9 cellular contexts compared by ENCODE assay signal in the genomic region with DNA sequence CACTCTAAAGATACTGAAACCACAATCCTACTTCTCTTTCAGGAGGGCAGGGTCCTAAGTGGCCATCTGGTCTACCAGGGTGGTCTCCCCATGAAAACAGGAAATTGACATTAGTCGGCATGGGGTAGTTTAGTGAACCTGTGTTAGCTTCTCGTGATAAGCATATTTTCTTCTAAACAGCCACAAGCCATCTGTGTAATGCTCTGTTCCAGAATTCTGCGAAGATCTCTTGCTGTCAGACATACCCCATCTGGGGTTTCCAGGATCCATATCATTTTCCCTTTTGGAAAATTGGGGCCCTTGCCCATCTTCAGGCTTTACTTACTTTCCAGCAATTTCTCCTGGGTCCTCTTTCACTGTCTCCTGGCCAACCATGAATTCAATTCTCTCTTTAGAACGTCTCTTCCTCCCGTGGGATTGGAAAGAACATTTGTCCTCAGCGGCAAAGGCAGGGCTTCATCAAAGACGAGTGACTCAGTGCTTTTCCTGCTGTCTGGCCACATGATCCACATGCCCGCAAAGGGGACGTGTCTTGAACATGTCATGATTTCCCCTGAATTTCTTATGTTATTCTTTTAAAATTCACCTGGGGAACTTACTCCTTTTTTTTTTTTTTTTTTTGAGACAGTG. TPM values are rescaled to one million over a fixed set of nuclear protein-coding genes. Genes with fewer than 3 reads are reported as not detected.
DNase-seq lines count a peak whose midpoint lies in the region; ATAC-seq, FAIRE-seq and TF ChIP-seq lines count a peak whose summit lies in the region.
"Had no signal": no experiment of that assay in that cellular context is flagged by ENCODE, and none has a peak within 500 bp of the region (broad histone marks: within the 10 kb centered on the region; RNA-seq: fewer than 3 reads in every experiment).

No MANE protein-coding gene starts in this region.

- ATAC-seq in PC-3 (peak; percentile 59), pancreas (peak in 3 of 4 donors; percentile 44 to 55 (median 44))

- TF ChIP-seq CTCF in PC-3 (conservative IDR thresholded peaks at IDR 0.05; ENCODE audit: low read depth, low read length) (no peak), dorsolateral prefrontal cortex (IDR thresholded peaks at IDR 0.05 in 54 of 56, conservative IDR thresholded peaks at IDR 0.05 in 2 of 56; ENCODE audit: low read depth in 1 of 56, partially characterized antibody in 56 of 56) (no peak), pancreas (IDR thresholded peaks at IDR 0.05) (no peak), endothelial cell (IDR thresholded peaks at IDR 0.05; ENCODE audit: unreplicated experiment) (no peak)

- H3K4me1 Mint-ChIP-seq in endothelial cell (ENCODE audit: unreplicated experiment) = no peaks in the 10 kb centered on the region

- no peaks in the 10 kb centered on the region for H3K36me3 Mint-ChIP-seq in endothelial cell (ENCODE audit: low read depth, unreplicated experiment)
- H3K36me3 Mint-ChIP-seq: naive B cell had no signal

- no peak overlapping the region for H3K9ac ChIP-seq in PC-3 (ENCODE audit: low read length)

- CTCF ChIA-PET in PC-3 (lab: Charles Lee) = no interaction called here

- H3K27ac Mint-ChIP-seq in endothelial cell (ENCODE audit: unreplicated experiment) = no peak overlapping the region

- peak; percentile 76 for DNase-seq in COLO829 (ENCODE audit: low spot score)
- peak; percentile 58 for DNase-seq in PC-3
- peak in 6 of 10 donors; percentile 31 to 77 (median 61) for DNase-seq in dorsolateral prefrontal cortex
- DNase-seq in pancreas = peak in 1 of 6 donors; percentile 6
- no peak for DNase-seq in cortex of kidney (lab: John Stamatoyannopoulos, UW)
- no peak for DNase-seq in effector CD4-positive, alpha-beta T cell
- DNase-seq in endothelial cell (ENCODE audit: low spot score) = no peak
- no peak for DNase-seq in AML-193 (lab: John Stamatoyannopoulos, UW)
- DNase-seq: naive B cell had no signal

- H3K4me1 ChIP-seq in PC-3 (ENCODE audit: insufficient read depth, low read length) (peaks cover 20% of the 10 kb centered on the region), pancreas (peaks cover 0 to 2% (median 0%) of the 10 kb centered on the region in 3 donors)

- peak overlapping the region; percentile 32; the same call in 1 of the 2 replicates for H3K4me2 ChIP-seq in PC-3 (ENCODE audit: low read length)

- H3F3A ChIP-seq in PC-3 (ENCODE audit: low read length, unreplicated experiment) = no peaks in the 10 kb centered on the region

- H3K27me3 ChIP-seq in PC-3 (ENCODE audit: low read length) (no peaks in the 10 kb centered on the region), dorsolateral prefrontal cortex (no peaks in the 10 kb centered on the region), pancreas (no peaks in the 10 kb centered on the region)

- WGBS in pancreas, 2 donors = 67 to 82% methylated on average over 9 of the region's 9 CpGs

- intact Hi-C loops in PC-3 (cut with micrococcal nuclease) = no loop called here
- intact Hi-C loops in dorsolateral prefrontal cortex (cut with DNase I) = no loop called here
- intact Hi-C loops in pancreas (cut with DNase I) = no loop called here

- BruUV-seq in PC-3 (replicated peaks; lab: Mats Ljungman, UMichigan) = no TSS peak

- no peak for FAIRE-seq in pancreas (lab: Jason Lieb, UNC)

- POLR2A ChIA-PET in PC-3 (lab: Charles Lee; ENCODE audit: unreplicated experiment) = no interaction called here

- H3K27me3 Mint-ChIP-seq in endothelial cell (ENCODE audit: unreplicated experiment) = peaks cover 2% of the 10 kb centered on the region

- H4K20me1 ChIP-seq in PC-3 (ENCODE audit: low read length) = no peaks in the 10 kb centered on the region

- H3K4me3 Mint-ChIP-seq in endothelial cell (ENCODE audit: unreplicated experiment) = no peak overlapping the region

- no peaks in the 10 kb centered on the region for H3K9me3 Mint-ChIP-seq in endothelial cell (ENCODE audit: unreplicated experiment)

- no peak overlapping the region for H2AFZ ChIP-seq in PC-3 (ENCODE audit: low read length)

- no peak overlapping the region for H3K4me3 ChIP-seq in PC-3 (ENCODE audit: low read length)
- peak overlapping the region in 3 of 59 donors; percentile 7 to 23 (median 8) for H3K4me3 ChIP-seq in dorsolateral prefrontal cortex
- H3K4me3 ChIP-seq in pancreas = no peak overlapping the region

- H3K9me3 ChIP-seq in PC-3 (ENCODE audit: low read length) (no peaks in the 10 kb centered on the region), pancreas (no peaks in the 10 kb centered on the region)

- H3K27ac ChIP-seq in PC-3 (ENCODE audit: low read length) (no peak overlapping the region), dorsolateral prefrontal cortex (peak overlapping the region in 44 of 59 donors; percentile 1 to 81 (median 56)), pancreas (no peak overlapping the region)

- H3K9me2 ChIP-seq in PC-3 (replicated peaks; ENCODE audit: low read length) = no peaks in the 10 kb centered on the region

- no peaks in the 10 kb centered on the region for H3K79me2 ChIP-seq in PC-3 (ENCODE audit: low read length)

- H3K36me3 ChIP-seq in PC-3 (ENCODE audit: low read depth, low read length) (no peaks in the 10 kb centered on the region), pancreas (no peaks in the 10 kb centered on the region)

RNA-seq across cellular contexts. Expression of a gene that starts 21.4 kb away (rescaled TPM):
- total RNA-seq in PC-3 (2014; rRNA removed) (117 and 218 TPM in 2 replicates), dorsolateral prefrontal cortex (100 to 1,000 TPM; 202 to 379 (median 273) TPM), pancreas (100 to 1,000 TPM in 3 of 6 donors, 10 to 100 TPM in 3; 97.7 to 148 (median 101) TPM), endothelial cell (ENCODE audit: unreplicated experiment) (132 TPM)
- 10 to 100 TPM; 49.6 to 91.6 TPM for polyA plus RNA-seq in pancreas

Comparison
In these comparisons a context has a peak if more than half of its experiments do, and no peak if none do; other contexts are left out.
1. DNase-seq: peak in COLO829 (single experiment), PC-3 (single experiment) and dorsolateral prefrontal cortex (6 of 10); none in cortex of kidney (single experiment), effector CD4-positive, alpha-beta T cell (single experiment), endothelial cell (single experiment) and AML-193 (0 of 2).
2. H3K27ac ChIP-seq: peak in dorsolateral prefrontal cortex (44 of 59); none in PC-3 (single experiment) and pancreas (0 of 4).